10 cellular contexts compared by ENCODE assay signal in the genomic region with DNA sequence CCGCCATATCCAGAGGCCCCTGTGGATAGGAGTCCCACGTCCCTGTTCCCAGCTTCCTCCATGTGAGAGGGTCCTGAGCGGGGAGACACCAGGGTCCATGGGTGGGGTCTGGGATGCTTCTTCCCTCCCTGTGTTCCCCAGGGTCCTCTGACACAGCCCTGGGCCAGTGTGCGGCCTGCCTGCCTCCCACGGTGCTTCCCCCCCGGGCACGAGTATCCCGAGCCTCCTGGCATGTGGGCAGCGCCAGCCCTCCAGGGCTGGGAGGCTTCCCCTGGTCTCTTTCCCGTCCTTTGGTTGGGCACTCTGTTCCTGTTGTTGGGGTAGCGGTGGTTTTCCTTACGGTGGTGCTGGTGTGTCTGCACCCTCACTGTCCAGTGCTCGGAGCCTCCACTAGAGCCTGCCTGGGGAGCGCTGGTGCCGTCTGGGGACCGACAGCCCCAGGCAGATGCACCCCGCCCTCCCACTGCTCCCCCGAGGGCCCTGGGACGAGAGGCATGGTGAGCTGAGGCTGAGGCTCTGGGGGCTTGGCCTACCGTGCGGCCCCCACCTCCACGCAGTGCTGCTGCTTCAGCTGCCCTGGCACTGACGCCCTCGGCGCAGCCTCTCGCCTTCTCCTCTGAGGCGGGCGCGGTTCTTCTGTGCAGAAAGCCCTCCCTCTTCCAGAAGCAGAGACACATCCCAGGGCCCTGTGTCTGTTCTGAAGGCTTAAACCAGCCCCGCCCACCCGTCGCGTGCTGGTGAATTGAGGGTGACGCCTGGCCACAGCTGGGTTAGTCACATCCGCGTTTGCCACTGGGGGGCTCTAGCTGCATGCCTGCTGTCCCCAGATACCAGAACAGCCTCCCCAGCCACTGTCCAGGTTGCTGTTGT. TPM values are rescaled to one million over a fixed set of nuclear protein-coding genes. Genes with fewer than 3 reads are reported as not detected.
DNase-seq lines count a peak whose midpoint lies in the region; ATAC-seq, FAIRE-seq and TF ChIP-seq lines count a peak whose summit lies in the region.
"Had no signal": no experiment of that assay in that cellular context is flagged by ENCODE, and none has a peak within 500 bp of the region (broad histone marks: within the 10 kb centered on the region; RNA-seq: fewer than 3 reads in every experiment).

No MANE protein-coding gene starts in this region.

- no peak for TF ChIP-seq CTCF in CD8-positive, alpha-beta T cell (IDR thresholded peaks at IDR 0.05)
- TF ChIP-seq CTCF in H1 (IDR thresholded peaks at IDR 0.05; ENCODE audit: control extremely low read depth in 1 of 3, insufficient read depth in 1 of 3, low read depth in 1 of 3, low read length in 3 of 3), result peak; percentile 12 to 29 (median 21); a peak in 3 of 4 replicates
- TF ChIP-seq CTCF in neural progenitor cell (IDR thresholded peaks at IDR 0.05), result peak; percentile 33

- H3K27me3 Mint-ChIP-seq in CD8-positive, alpha-beta T cell (ENCODE audit: low read depth), result no peaks in the 10 kb centered on the region
- H3K27me3 Mint-ChIP-seq in neural progenitor cell (ENCODE audit: insufficient read depth, low read depth), result peaks cover 14% of the 10 kb centered on the region
- H3K27me3 Mint-ChIP-seq: naive thymus-derived CD8-positive, alpha-beta T cell had no signal

- H3K27ac ChIP-seq in CD8-positive, alpha-beta T cell (ENCODE audit: low read depth, low read length), result no peak overlapping the region
- H3K27ac ChIP-seq in Karpas-422 (ENCODE audit: low read length), result no peak overlapping the region
- no peak overlapping the region for H3K27ac ChIP-seq in H1 (ENCODE audit: low read depth, low read length)
- H3K27ac ChIP-seq in neural progenitor cell, result peak overlapping the region; percentile 29

- peak in 1 of 2 experiments; percentile 33; a peak in 3 of 4 replicates for TF ChIP-seq RAD21 in H1 (IDR thresholded peaks at IDR 0.05 in 1 of 2, conservative IDR thresholded peaks at IDR 0.05 in 1 of 2; ENCODE audit: low read depth in 2 of 2, low read length in 2 of 2)

- H3F3A ChIP-seq in neural progenitor cell (ENCODE audit: low read depth), result no peaks in the 10 kb centered on the region

- no peak overlapping the region for H2BK15ac ChIP-seq in H1 (ENCODE audit: low read length)

- H3K9me3 ChIP-seq in CD8-positive, alpha-beta T cell (ENCODE audit: low read length), result no peaks in the 10 kb centered on the region
- H3K9me3 ChIP-seq in Karpas-422 (ENCODE audit: low read length) (no peaks in the 10 kb centered on the region), H1 (ENCODE audit: insufficient read depth in 2 of 2, low read depth in 1 of 2, low read length in 1 of 2) (no peaks in the 10 kb centered on the region), neural progenitor cell (ENCODE audit: low read depth) (no peaks in the 10 kb centered on the region)

- H3K18ac ChIP-seq in H1 (ENCODE audit: extremely low read depth, low read length), result no peak overlapping the region

- H4K20me1 ChIP-seq in Karpas-422 (ENCODE audit: insufficient read depth, low read depth, low read length), result 0 out of 2 replicates have a peak, but pooled peaks cover 5% of the 10 kb centered on the region
- peaks cover 0 to 10% of the 10 kb centered on the region in 2 experiments for H4K20me1 ChIP-seq in H1 (replicated peaks in 1 of 2; ENCODE audit: control insufficient read depth in 1 of 2, insufficient read depth in 2 of 2, low read length in 2 of 2)
- H4K20me1 ChIP-seq in neural progenitor cell (ENCODE audit: low read depth), result peaks cover 13% of the 10 kb centered on the region

- H2BK12ac ChIP-seq in H1 (ENCODE audit: low read depth, low read length), result no peak overlapping the region

- H3K27me3 ChIP-seq in CD8-positive, alpha-beta T cell (ENCODE audit: insufficient read depth, low read length), result no peaks in the 10 kb centered on the region
- H3K27me3 ChIP-seq in Karpas-422 (ENCODE audit: low read length) (no peaks in the 10 kb centered on the region), H1 (replicated peaks in 1 of 4; ENCODE audit: control insufficient read depth in 3 of 4, extremely low read depth in 1 of 4, insufficient read depth in 3 of 4, low read length in 3 of 4) (no peaks in the 10 kb centered on the region), neural progenitor cell (no peaks in the 10 kb centered on the region)

- no peaks in the 10 kb centered on the region for H3K9me3 Mint-ChIP-seq in CD8-positive, alpha-beta T cell
- no peaks in the 10 kb centered on the region for H3K9me3 Mint-ChIP-seq in neural progenitor cell
- H3K9me3 Mint-ChIP-seq: naive thymus-derived CD8-positive, alpha-beta T cell had no signal

- no peak overlapping the region for H4K5ac ChIP-seq in H1 (ENCODE audit: insufficient read length, low read depth, low read length)

- no peak for FAIRE-seq in H1 (lab: Jason Lieb, UNC)

- CTCF ChIA-PET in CD8-positive, alpha-beta T cell (lab: Charles Lee), result interaction anchor here (0.9 kb wide), 1 partner anchor 27 kb away, joined by 3 read pairs; no protein-coding TSS in a partner anchor
- CTCF ChIA-PET in H1 (lab: Charles Lee; ENCODE audit: partially characterized antibody), result interaction anchor here (0.7 to 1.7 kb wide), 8 partner anchors 9 to 107 kb away, joined by 3 to 5 read pairs (median 4); no protein-coding TSS in a partner anchor

- ATAC-seq in CD8-positive, alpha-beta T cell, result peak; percentile 51
- ATAC-seq in HG03378 (IDR thresholded peaks at IDR 0.05; ENCODE audit: unreplicated experiment), result no peak

- no peak overlapping the region for H3K14ac ChIP-seq in H1 (ENCODE audit: insufficient read length)

- intact Hi-C loops in CD8-positive, alpha-beta T cell (cut with DNase I, micrococcal nuclease), result no loop called here

- H3K27ac Mint-ChIP-seq in CD8-positive, alpha-beta T cell, result no peak overlapping the region
- H3K27ac Mint-ChIP-seq in neural progenitor cell, result no peak overlapping the region

- H3K9ac ChIP-seq in Karpas-422 (ENCODE audit: low read length) (no peak overlapping the region), H1 (replicated peaks in 1 of 4; ENCODE audit: extremely low read depth in 1 of 4, low read depth in 3 of 4, low read length in 3 of 4) (no peak overlapping the region), neural progenitor cell (no peak overlapping the region)

- 0 out of 2 replicates have a peak overlapping the region, but pooled peaks have one; percentile 8 for H2BK5ac ChIP-seq in H1 (ENCODE audit: low read depth, low read length)

- no peak overlapping the region for H3K4me2 ChIP-seq in Karpas-422 (ENCODE audit: low read depth, low read length, poor library complexity, severe bottlenecking)
- H3K4me2 ChIP-seq in H1 (ENCODE audit: insufficient read depth in 1 of 2, low read depth in 2 of 2, low read length in 2 of 2), result no peak overlapping the region
- no peak overlapping the region for H3K4me2 ChIP-seq in neural progenitor cell

- no peak overlapping the region for H3K23ac ChIP-seq in H1 (ENCODE audit: insufficient read length)

- peak in 3 of 7 experiments; percentile 19 to 46 (median 38) for DNase-seq in CD8-positive, alpha-beta T cell
- peak; percentile 82 for DNase-seq in Karpas-422
- DNase-seq in H1 (ENCODE audit: low read depth in 1 of 2, low spot score in 2 of 2), result peak in 1 of 2 experiments; percentile 72
- peak; percentile 83 for DNase-seq in neural progenitor cell (ENCODE audit: low spot score)
- DNase-seq in DMS114 treated with DMSO at 0.1 percent for 48 hours (lab: John Stamatoyannopoulos, UW; ENCODE audit: unreplicated experiment), result no peak
- no peak for DNase-seq in NCI-H524 treated with DMSO at 0.1 percent for 48 hours (lab: John Stamatoyannopoulos, UW)
- no peak for DNase-seq in DMS 273 (lab: John Stamatoyannopoulos, UW; ENCODE audit: unreplicated experiment)
- DNase-seq: activated CD4-positive, CD25-positive, alpha-beta regulatory T cell treated with anti-CD3 and anti-CD28 coated beads, Interleukin-2, amount 50 U/mL, for 72 hours had no signal

- TF ChIP-seq POLR2A in H1 (IDR thresholded peaks at IDR 0.05; ENCODE audit: control extremely low read depth in 1 of 2, low read depth in 2 of 2, low read length in 2 of 2), result no peak

- no peak overlapping the region; the same call in 1 of the 2 replicates for H4K8ac ChIP-seq in H1 (ENCODE audit: extremely low read depth, insufficient read depth, low read length)

- no peaks in the 10 kb centered on the region; the same call in 1 of the 2 replicates for H3K79me1 ChIP-seq in H1 (ENCODE audit: low read depth, low read length)

- H3K4ac ChIP-seq in H1 (replicated peaks; ENCODE audit: insufficient read length, low read depth, low read length), result no peak overlapping the region

- no peak for TF ChIP-seq EP300 in H1 (IDR thresholded peaks at IDR 0.05; ENCODE audit: borderline replicate concordance in 1 of 2, low read depth in 2 of 2, low read length in 2 of 2)

- no peaks in the 10 kb centered on the region for H3K36me3 ChIP-seq in CD8-positive, alpha-beta T cell (ENCODE audit: insufficient read depth, low read length)
- H3K36me3 ChIP-seq in Karpas-422 (ENCODE audit: insufficient read depth, low read length) (peaks cover 7% of the 10 kb centered on the region), H1 (ENCODE audit: control insufficient read depth in 2 of 4, insufficient read depth in 4 of 4, low read length in 3 of 4) (peaks cover 0 to 24% (median 15%) of the 10 kb centered on the region in 4 experiments; a peak in 6 of 8 replicates), neural progenitor cell (no peaks in the 10 kb centered on the region)

- H3K36me3 Mint-ChIP-seq in CD8-positive, alpha-beta T cell, result peaks cover 52% of the 10 kb centered on the region
- peaks cover 16% of the 10 kb centered on the region for H3K36me3 Mint-ChIP-seq in neural progenitor cell

- H2AFZ ChIP-seq in Karpas-422 (ENCODE audit: low read length) (no peak overlapping the region), H1 (ENCODE audit: low read length) (no peak overlapping the region), neural progenitor cell (replicated peaks) (no peak overlapping the region)

- no peak overlapping the region for H2BK20ac ChIP-seq in H1 (ENCODE audit: low read length)

- no peak overlapping the region for H3K56ac ChIP-seq in H1 (replicated peaks; ENCODE audit: insufficient read length, low read depth, low read length)

- no peak overlapping the region for H4K91ac ChIP-seq in H1 (replicated peaks; ENCODE audit: insufficient read length, low read length)

- no peaks in the 10 kb centered on the region for H3K23me2 ChIP-seq in H1 (ENCODE audit: low read depth, low read length)

- POLR2A ChIA-PET in CD8-positive, alpha-beta T cell (lab: Charles Lee), result no interaction called here
- POLR2A ChIA-PET in H1 (lab: Charles Lee; ENCODE audit: partially characterized antibody), result interaction anchor here (0.9 to 1.9 kb wide), 4 partner anchors 31 to 79 kb away, joined by 3 to 4 read pairs (median 3); no protein-coding TSS in a partner anchor

- H3K4me3 ChIP-seq in CD8-positive, alpha-beta T cell (ENCODE audit: low read depth, low read length), result no peak overlapping the region
- H3K4me3 ChIP-seq in Karpas-422 (ENCODE audit: low read length) (no peak overlapping the region), H1 (ENCODE audit: extremely low read depth in 1 of 4, insufficient read depth in 2 of 4, low read depth in 3 of 4, low read length in 4 of 4) (no peak overlapping the region), neural progenitor cell (no peak overlapping the region)

- no peak overlapping the region for H2BK120ac ChIP-seq in H1 (replicated peaks; ENCODE audit: low read depth, low read length)

- H2AK5ac ChIP-seq in H1 (ENCODE audit: low read depth, low read length), result no peak overlapping the region

- H3K4me1 ChIP-seq in CD8-positive, alpha-beta T cell (ENCODE audit: insufficient read depth, low read length), result no peaks in the 10 kb centered on the region
- H3K4me1 ChIP-seq in Karpas-422 (ENCODE audit: low read length) (peaks cover 20% of the 10 kb centered on the region), H1 (replicated peaks in 1 of 4; ENCODE audit: control insufficient read depth in 3 of 4, insufficient read depth in 4 of 4, low read length in 3 of 4) (no peaks in the 10 kb centered on the region), neural progenitor cell (peaks cover 5% of the 10 kb centered on the region)

- H3K9me2 ChIP-seq in Karpas-422 (replicated peaks; ENCODE audit: insufficient read depth, low read length), result no peaks in the 10 kb centered on the region

- H3K4me3 Mint-ChIP-seq in CD8-positive, alpha-beta T cell, result no peak overlapping the region
- H3K4me3 Mint-ChIP-seq in neural progenitor cell, result no peak overlapping the region
- H3K4me3 Mint-ChIP-seq: naive thymus-derived CD8-positive, alpha-beta T cell had no signal

- H3K79me2 ChIP-seq in Karpas-422 (ENCODE audit: low read length), result no peaks in the 10 kb centered on the region
- H3K79me2 ChIP-seq in H1 (ENCODE audit: control insufficient read depth in 1 of 2, insufficient read depth in 2 of 2, low read length in 2 of 2), result no peaks in the 10 kb centered on the region
- H3K79me2 ChIP-seq in neural progenitor cell (ENCODE audit: low read depth), result no peaks in the 10 kb centered on the region

- 86% methylated on average over 28 of the region's 36 CpGs; no CpG with 5 or more reads in 1 of the 2 experiments for WGBS in H1 (ENCODE audit: extremely low coverage in 1 of 2, insufficient coverage in 1 of 2, insufficient read length in 1 of 2, insufficient replicate concordance in 2 of 2, low coverage in 1 of 2, low lambda C conversion rate in 2 of 2, missing lambda C conversion rate in 1 of 2), 2 experiments

- no peaks in the 10 kb centered on the region for H3K4me1 Mint-ChIP-seq in CD8-positive, alpha-beta T cell (ENCODE audit: low read depth)
- H3K4me1 Mint-ChIP-seq in neural progenitor cell, result no peaks in the 10 kb centered on the region

RNA-seq across cellular contexts. Expression of a gene that starts 27.9 kb away (rescaled TPM):
- 10 to 100 TPM; 25.9 to 26.1 TPM for total RNA-seq in CD8-positive, alpha-beta T cell
- total RNA-seq in Karpas-422 (2014; rRNA removed; shearing (Covaris generic); ENCODE audit: low replicate concordance), result 57.4 and 136 TPM in 2 replicates
- 135 TPM in 2 replicates for total RNA-seq in H1 (2021; fragmentation: NEBNext Ultra II Directional; extraction: Animal tissue kit (Norgen Biotek cat#: 25700))
- polyA plus RNA-seq in H1 (2011; rRNA removed), result 187 and 235 TPM in 2 replicates
- 217 TPM for polyA plus RNA-seq in H1 (2011; cell fraction: cytosol; rRNA removed)
- 175 TPM for polyA plus RNA-seq in H1 (2011; cell fraction: nucleus; rRNA removed)
- polyA plus RNA-seq in H1 (2012, experiment 1 of 2), result 118 to 165 TPM (median 146 TPM) in 4 replicates
- polyA plus RNA-seq in H1 (2012, experiment 2 of 2), result 185 TPM
- polyA plus RNA-seq in H1 (2013, experiment 1 of 2), result 108 TPM
- polyA plus RNA-seq in H1 (2013, experiment 2 of 2), result 117 TPM
- polyA minus RNA-seq in H1 (2011; rRNA and poly(A)+ RNA removed), result 29.0 and 35.2 TPM in 2 replicates
- 43.3 TPM for polyA minus RNA-seq in H1 (2011; cell fraction: cytosol; rRNA and poly(A)+ RNA removed)
- polyA minus RNA-seq in H1 (2011; cell fraction: nucleus; rRNA and poly(A)+ RNA removed), result 40.6 TPM
- 77.6 and 145 TPM in 2 replicates for total RNA-seq in neural progenitor cell (ENCODE audit: low replicate concordance)

RNA-seq across cellular contexts. Expression of a gene that starts 28.4 kb away (rescaled TPM):
- 100 to 1,000 TPM; 164 to 167 TPM for total RNA-seq in CD8-positive, alpha-beta T cell
- total RNA-seq in Karpas-422 (2014; rRNA removed; shearing (Covaris generic); ENCODE audit: low replicate concordance), result 27.2 and 55.8 TPM in 2 replicates
- 142 and 146 TPM in 2 replicates for total RNA-seq in H1 (2021; fragmentation: NEBNext Ultra II Directional; extraction: Animal tissue kit (Norgen Biotek cat#: 25700))
- polyA plus RNA-seq in H1 (2011; rRNA removed), result 15.3 and 31.2 TPM in 2 replicates
- polyA plus RNA-seq in H1 (2011; cell fraction: cytosol; rRNA removed), result 22.1 TPM
- 171 TPM for polyA plus RNA-seq in H1 (2011; cell fraction: nucleus; rRNA removed)
- polyA plus RNA-seq in H1 (2012, experiment 1 of 2), result 97.0 to 157 TPM (median 147 TPM) in 4 replicates
- 117 TPM for polyA plus RNA-seq in H1 (2012, experiment 2 of 2)
- polyA plus RNA-seq in H1 (2013, experiment 1 of 2), result 109 TPM
- 101 TPM for polyA plus RNA-seq in H1 (2013, experiment 2 of 2)
- polyA minus RNA-seq in H1 (2011; rRNA and poly(A)+ RNA removed), result 18.4 and 22.8 TPM in 2 replicates
- polyA minus RNA-seq in H1 (2011; cell fraction: cytosol; rRNA and poly(A)+ RNA removed), result 64.4 TPM
- 112 TPM for polyA minus RNA-seq in H1 (2011; cell fraction: nucleus; rRNA and poly(A)+ RNA removed)
- 14.4 and 50.7 TPM in 2 replicates for total RNA-seq in neural progenitor cell (ENCODE audit: low replicate concordance)

RNA-seq across cellular contexts. Expression of a gene that starts 40.9 kb away (rescaled TPM):
- 1 to 10 TPM; 2.2 to 4.4 TPM for total RNA-seq in CD8-positive, alpha-beta T cell
- total RNA-seq in Karpas-422 (2014; rRNA removed; shearing (Covaris generic); ENCODE audit: low replicate concordance), result 1.9 and 7.2 TPM in 2 replicates
- 13.0 and 15.4 TPM in 2 replicates for total RNA-seq in H1 (2021; fragmentation: NEBNext Ultra II Directional; extraction: Animal tissue kit (Norgen Biotek cat#: 25700))
- 10.5 and 19.3 TPM in 2 replicates for polyA plus RNA-seq in H1 (2011; rRNA removed)
- polyA plus RNA-seq in H1 (2011; cell fraction: cytosol; rRNA removed), result 10.1 TPM
- polyA plus RNA-seq in H1 (2011; cell fraction: nucleus; rRNA removed), result 104 TPM
- 12.7 to 23.7 TPM (median 18.4 TPM) in 4 replicates for polyA plus RNA-seq in H1 (2012, experiment 1 of 2)
- polyA plus RNA-seq in H1 (2012, experiment 2 of 2), result 9.0 TPM
- polyA plus RNA-seq in H1 (2013, experiment 1 of 2), result 6.7 TPM
- polyA plus RNA-seq in H1 (2013, experiment 2 of 2), result 5.6 TPM
- polyA minus RNA-seq in H1 (2011; rRNA and poly(A)+ RNA removed), result 0.46 and 0.63 TPM in 2 replicates
- polyA minus RNA-seq in H1 (2011; cell fraction: cytosol; rRNA and poly(A)+ RNA removed), result 3.1 TPM
- 13.1 TPM for polyA minus RNA-seq in H1 (2011; cell fraction: nucleus; rRNA and poly(A)+ RNA removed)
- 3.5 and 22.4 TPM in 2 replicates for total RNA-seq in neural progenitor cell (ENCODE audit: low replicate concordance)
- polyA plus RNA-seq: naive thymus-derived CD8-positive, alpha-beta T cell had no signal

RNA-seq across cellular contexts. Expression of a gene that starts 44.5 kb away (rescaled TPM):
- total RNA-seq in CD8-positive, alpha-beta T cell, result 10 to 100 TPM; 32.8 to 34.7 TPM
- 10.8 and 13.3 TPM in 2 replicates for total RNA-seq in Karpas-422 (2014; rRNA removed; shearing (Covaris generic); ENCODE audit: low replicate concordance)
- total RNA-seq in H1 (2021; fragmentation: NEBNext Ultra II Directional; extraction: Animal tissue kit (Norgen Biotek cat#: 25700)), result 74.8 and 76.3 TPM in 2 replicates
- 17.5 and 39.8 TPM in 2 replicates for polyA plus RNA-seq in H1 (2011; rRNA removed)
- polyA plus RNA-seq in H1 (2011; cell fraction: cytosol; rRNA removed), result 28.6 TPM
- polyA plus RNA-seq in H1 (2011; cell fraction: nucleus; rRNA removed), result 232 TPM
- 37.0 to 51.6 TPM (median 48.5 TPM) in 4 replicates for polyA plus RNA-seq in H1 (2012, experiment 1 of 2)
- 26.6 TPM for polyA plus RNA-seq in H1 (2012, experiment 2 of 2)
- 36.4 TPM for polyA plus RNA-seq in H1 (2013, experiment 1 of 2)
- polyA plus RNA-seq in H1 (2013, experiment 2 of 2), result 32.3 TPM
- 16.0 and 21.9 TPM in 2 replicates for polyA minus RNA-seq in H1 (2011; rRNA and poly(A)+ RNA removed)
- 24.8 TPM for polyA minus RNA-seq in H1 (2011; cell fraction: cytosol; rRNA and poly(A)+ RNA removed)
- polyA minus RNA-seq in H1 (2011; cell fraction: nucleus; rRNA and poly(A)+ RNA removed), result 49.1 TPM
- 8.9 and 21.1 TPM in 2 replicates for total RNA-seq in neural progenitor cell (ENCODE audit: low replicate concordance)

RNA-seq across cellular contexts. Expression of a gene that starts 48.0 kb away (rescaled TPM):
- total RNA-seq in CD8-positive, alpha-beta T cell, result under 1 TPM in 1 of 2 experiments, not detected in 1; 0.92 TPM
- not detected in 2 replicates for total RNA-seq in Karpas-422 (2014; rRNA removed; shearing (Covaris generic); ENCODE audit: low replicate concordance)
- total RNA-seq in H1 (2021; fragmentation: NEBNext Ultra II Directional; extraction: Animal tissue kit (Norgen Biotek cat#: 25700)), result 0.56 and 1.7 TPM in 2 replicates
- polyA plus RNA-seq in H1 (2011; rRNA removed), result 0.24 and 0.53 TPM in 2 replicates
- 0.41 TPM for polyA plus RNA-seq in H1 (2011; cell fraction: cytosol; rRNA removed)
- polyA plus RNA-seq in H1 (2011; cell fraction: nucleus; rRNA removed), result 0.10 TPM
- polyA plus RNA-seq in H1 (2012, experiment 1 of 2), result 0.40 to 2.0 TPM (median 1.1 TPM) in 3 of 4 replicates, not detected in the other
- not detected for polyA plus RNA-seq in H1 (2012, experiment 2 of 2)
- polyA plus RNA-seq in H1 (2013, experiment 1 of 2), result 0.83 TPM
- 0.96 TPM for polyA plus RNA-seq in H1 (2013, experiment 2 of 2)
- polyA minus RNA-seq in H1 (2011; rRNA and poly(A)+ RNA removed), result not detected in 2 replicates
- not detected for polyA minus RNA-seq in H1 (2011; cell fraction: cytosol; rRNA and poly(A)+ RNA removed)
- not detected for polyA minus RNA-seq in H1 (2011; cell fraction: nucleus; rRNA and poly(A)+ RNA removed)
- total RNA-seq in neural progenitor cell (ENCODE audit: low replicate concordance), result 0.12 TPM in 1 of 2 replicates, not detected in the other

Comparison
In these comparisons a context has a peak if more than half of its experiments do, and no peak if none do; other contexts are left out.
1. DNase-seq: peak in Karpas-422 (single experiment) and neural progenitor cell (single experiment); none in DMS114 treated with DMSO at 0.1 percent for 48 hours (single experiment), NCI-H524 treated with DMSO at 0.1 percent for 48 hours (single experiment) and DMS 273 (single experiment).